11 cellular contexts compared by ENCODE assay signal in genomic region chr14:22168092-22168955, GRCh38.
A peak's percentile ranks its signal among the peaks of the same experiment; 100 is the strongest.
DNase-seq lines count a peak whose midpoint lies in the region; ATAC-seq, FAIRE-seq and TF ChIP-seq lines count a peak whose summit lies in the region.
"Had no signal": no experiment of that assay in that cellular context is flagged by ENCODE, and none has a peak within 500 bp of the region (broad histone marks: within the 10 kb centered on the region; RNA-seq: fewer than 3 reads in every experiment).

No MANE protein-coding gene starts in this region.

- peak overlapping the region; percentile 66 for H4K91ac ChIP-seq in IMR-90 (ENCODE audit: insufficient read depth, low read depth, low read length)

- peak overlapping the region; percentile 93 for H3K4ac ChIP-seq in IMR-90 (ENCODE audit: low read depth, low read length)

- peak; percentile 48 for FAIRE-seq in keratinocyte (lab: Jason Lieb, UNC)
- FAIRE-seq: D721Med had no signal

- TF ChIP-seq POLR2A in IMR-90 (IDR thresholded peaks at IDR 0.05; ENCODE audit: low read depth, low read length), result no peak

- peaks cover under 1% of the 10 kb centered on the region for H3K36me3 Mint-ChIP-seq in CD4-positive, alpha-beta T cell (ENCODE audit: low read depth)
- H3K36me3 Mint-ChIP-seq in activated T-helper 1 cell treated with anti-CD3 and anti-CD28 coated beads, Interleukin-12 subunit alpha, Interleukin-12 subunit beta, Interleukin-2, Interleukin-4 antibody, amounts not matched to agents 30 ng/mL and 10 ng/mL and 1 ng/mL, durations not matched to agents 14 hours and 24 hours and 36 hours (ENCODE audit: low read depth), result peaks cover 3% of the 10 kb centered on the region
- H3K36me3 Mint-ChIP-seq in stimulated activated naive B cell treated with anti-CD40 and anti-IgM and Interleukin-4, amounts not matched to agents 10 μg/mL and 1 μg/mL and 100 μg/mL, for 72 hours, result no peaks in the 10 kb centered on the region

- H3K9me1 ChIP-seq in IMR-90 (ENCODE audit: insufficient read depth, low read length), result peaks cover 3% of the 10 kb centered on the region; the same call in 1 of the 2 replicates
- no peaks in the 10 kb centered on the region for H3K9me1 ChIP-seq in keratinocyte (ENCODE audit: control insufficient read depth, extremely low read depth, insufficient read depth, low read length)

- H3K4me1 ChIP-seq in IMR-90 (ENCODE audit: control insufficient read depth, insufficient read depth, low read length), result peaks cover 3% of the 10 kb centered on the region; the same call in 1 of the 2 replicates
- peaks cover 5% of the 10 kb centered on the region for H3K4me1 ChIP-seq in keratinocyte (ENCODE audit: control insufficient read depth, extremely low read depth, insufficient read depth, low read length)

- H4K8ac ChIP-seq in IMR-90 (ENCODE audit: low read depth in 2 of 2, low read length in 2 of 2), result peak overlapping the region in 1 of 2 experiments; percentile 81; a peak in 1 of 4 replicates

- H4K20me1 ChIP-seq in IMR-90 (ENCODE audit: insufficient read depth, low read length) (no peaks in the 10 kb centered on the region), keratinocyte (ENCODE audit: control insufficient read depth, extremely low read depth, insufficient read depth, low read length) (no peaks in the 10 kb centered on the region)

- H3K56ac ChIP-seq in IMR-90 (ENCODE audit: extremely low read depth, insufficient read depth, low read length), result peak overlapping the region; percentile 29; the same call in 1 of the 2 replicates

- no TSS peak for BruUV-seq in IMR-90 (replicated peaks; lab: Mats Ljungman, UMichigan)

- peak overlapping the region; percentile 88 for H3K4me3 Mint-ChIP-seq in CD4-positive, alpha-beta T cell
- peak overlapping the region; percentile 81 for H3K4me3 Mint-ChIP-seq in activated T-helper 1 cell treated with anti-CD3 and anti-CD28 coated beads, Interleukin-12 subunit alpha, Interleukin-12 subunit beta, Interleukin-2, Interleukin-4 antibody, amounts not matched to agents 30 ng/mL and 10 ng/mL and 1 ng/mL, durations not matched to agents 14 hours and 24 hours and 36 hours
- no peak overlapping the region for H3K4me3 Mint-ChIP-seq in stimulated activated naive B cell treated with anti-CD40 and anti-IgM and Interleukin-4, amounts not matched to agents 10 μg/mL and 1 μg/mL and 100 μg/mL, for 72 hours

- no peak overlapping the region for H2BK5ac ChIP-seq in IMR-90 (ENCODE audit: low read depth, low read length, poor library complexity, severe bottlenecking)

- TF ChIP-seq RAD21 in IMR-90 (IDR thresholded peaks at IDR 0.05; ENCODE audit: low read length), result 0 out of 2 replicates have a peak, but pooled peaks have one; percentile 27

- peaks cover 2% of the 10 kb centered on the region for H3K4me1 Mint-ChIP-seq in CD4-positive, alpha-beta T cell (ENCODE audit: low read depth)
- peaks cover 3% of the 10 kb centered on the region for H3K4me1 Mint-ChIP-seq in activated T-helper 1 cell treated with anti-CD3 and anti-CD28 coated beads, Interleukin-12 subunit alpha, Interleukin-12 subunit beta, Interleukin-2, Interleukin-4 antibody, amounts not matched to agents 30 ng/mL and 10 ng/mL and 1 ng/mL, durations not matched to agents 14 hours and 24 hours and 36 hours (ENCODE audit: low read depth)
- H3K4me1 Mint-ChIP-seq in stimulated activated naive B cell treated with anti-CD40 and anti-IgM and Interleukin-4, amounts not matched to agents 10 μg/mL and 1 μg/mL and 100 μg/mL, for 72 hours, result no peaks in the 10 kb centered on the region

- peak overlapping the region; percentile 53; the same call in 1 of the 2 replicates for H3K9ac ChIP-seq in IMR-90 (ENCODE audit: low read depth, low read length)
- H3K9ac ChIP-seq in keratinocyte (ENCODE audit: control insufficient read depth, extremely low read depth, insufficient read depth, low read length), result no peak overlapping the region

- peak overlapping the region; percentile 93 for H2BK120ac ChIP-seq in IMR-90 (ENCODE audit: low read depth, low read length)

- TF ChIP-seq CTCF in CD4-positive, alpha-beta T cell (IDR thresholded peaks at IDR 0.05), result no peak
- TF ChIP-seq CTCF in IMR-90 (conservative IDR thresholded peaks at IDR 0.05; ENCODE audit: low read depth, low read length) (peak; percentile 32), keratinocyte (optimal IDR thresholded peaks at IDR 0.05 in 1 of 3, IDR thresholded peaks at IDR 0.05 in 1 of 3, conservative IDR thresholded peaks at IDR 0.05 in 1 of 3; ENCODE audit: extremely low read depth in 1 of 3, insufficient read depth in 2 of 3, low read length in 3 of 3) (no peak)

- H2AK5ac ChIP-seq in IMR-90 (ENCODE audit: low read depth, low read length), result peak overlapping the region; percentile 86

- no peaks in the 10 kb centered on the region for H3K27me3 Mint-ChIP-seq in CD4-positive, alpha-beta T cell
- H3K27me3 Mint-ChIP-seq in activated T-helper 1 cell treated with anti-CD3 and anti-CD28 coated beads, Interleukin-12 subunit alpha, Interleukin-12 subunit beta, Interleukin-2, Interleukin-4 antibody, amounts not matched to agents 30 ng/mL and 10 ng/mL and 1 ng/mL, durations not matched to agents 14 hours and 24 hours and 36 hours (ENCODE audit: insufficient read depth), result no peaks in the 10 kb centered on the region
- H3K27me3 Mint-ChIP-seq in stimulated activated naive B cell treated with anti-CD40 and anti-IgM and Interleukin-4, amounts not matched to agents 10 μg/mL and 1 μg/mL and 100 μg/mL, for 72 hours, result peaks cover 9 to 19% of the 10 kb centered on the region in 2 donors

- H2AFZ ChIP-seq in IMR-90 (replicated peaks; ENCODE audit: low read length, poor library complexity), result peak overlapping the region; percentile 78
- no peak overlapping the region for H2AFZ ChIP-seq in keratinocyte (ENCODE audit: control insufficient read depth, low read length)

- H3K14ac ChIP-seq in IMR-90 (replicated peaks; ENCODE audit: low read depth, low read length), result peak overlapping the region; percentile 96

- intact Hi-C loops in CD4-positive, alpha-beta T cell (cut with DNase I, micrococcal nuclease), result loop anchor here in 1 of 2 experiments (5.0 to 10.0 kb wide), 2 partner anchors 34 to 386 kb away; no protein-coding TSS in a partner anchor
- intact Hi-C loops in IMR-90 (cut with micrococcal nuclease), result no loop called here
- intact Hi-C loops in activated T-helper 1 cell treated with anti-CD3 and anti-CD28 coated beads, Interleukin-12 subunit alpha, Interleukin-12 subunit beta, Interleukin-2, Interleukin-4 antibody, amounts not matched to agents 30 ng/mL and 10 ng/mL and 1 ng/mL, durations not matched to agents 14 hours and 24 hours and 36 hours (cut with micrococcal nuclease), result loop anchor here (5.0 kb wide), 1 partner anchor 34 kb away; no protein-coding TSS in a partner anchor

- H3K36me3 ChIP-seq in IMR-90 (ENCODE audit: control insufficient read depth, insufficient read depth, low read length) (no peaks in the 10 kb centered on the region), keratinocyte (ENCODE audit: control insufficient read depth in 2 of 2, extremely low read depth in 1 of 2, insufficient read depth in 2 of 2, low read length in 2 of 2) (no peaks in the 10 kb centered on the region)

- CTCF ChIA-PET in CD4-positive, alpha-beta T cell (lab: Charles Lee), result no interaction called here
- CTCF ChIA-PET in IMR-90 (lab: Yijun Ruan, JAX), result interaction anchor here (1.0 to 1.6 kb wide), 4 partner anchors 14 to 213 kb away, joined by 3 to 4 read pairs (median 4); no protein-coding TSS in a partner anchor

- peak overlapping the region; percentile 89 for H2BK20ac ChIP-seq in IMR-90 (ENCODE audit: low read depth, low read length)

- 100% methylated on average over 2 of the region's 8 CpGs; no CpG with 5 or more reads in 1 of the 2 experiments for WGBS in IMR-90 (ENCODE audit: extremely low coverage in 2 of 2, insufficient read length in 1 of 2), 2 experiments

- in situ Hi-C loops in IMR-90 (cut with MboI; ENCODE audit: low sequenced_read_pairs), result loop anchor here (10.0 kb wide), 1 partner anchor 206 kb away; no protein-coding TSS in a partner anchor

- H2BK15ac ChIP-seq in IMR-90 (ENCODE audit: low read depth, low read length), result peak overlapping the region; percentile 79; the same call in 2 of the 3 replicates

- H3K23ac ChIP-seq in IMR-90 (ENCODE audit: low read depth, low read length), result peak overlapping the region; percentile 88

- no peak overlapping the region for H4K5ac ChIP-seq in IMR-90 (ENCODE audit: low read depth, low read length)

- H3K4me2 ChIP-seq in IMR-90 (ENCODE audit: low read depth, low read length) (no peak overlapping the region), keratinocyte (ENCODE audit: control insufficient read depth, extremely low read depth, insufficient read depth, low read depth, low read length) (no peak overlapping the region)

- POLR2A ChIA-PET in CD4-positive, alpha-beta T cell (lab: Charles Lee), result interaction anchor here (0.8 kb wide), 1 partner anchor 373 kb away, joined by 3 read pairs; no protein-coding TSS in a partner anchor
- POLR2A ChIA-PET in IMR-90 (lab: Charles Lee; ENCODE audit: unreplicated experiment), result no interaction called here

- dilution Hi-C loops in IMR-90 (cut with HindIII; ENCODE audit: low sequenced_read_pairs, unreplicated experiment) (no loop called here), keratinocyte (cut with MboI; ENCODE audit: extremely low pct_ligation_motif_present, low sequenced_read_pairs) (no loop called here)

- H3K9me3 ChIP-seq in CD4-positive, alpha-beta T cell (ENCODE audit: control insufficient read depth, low read length), result no peaks in the 10 kb centered on the region
- H3K9me3 ChIP-seq in IMR-90 (ENCODE audit: control insufficient read depth, insufficient read depth, low read length), result no peaks in the 10 kb centered on the region
- H3K9me3 ChIP-seq in keratinocyte (ENCODE audit: control insufficient read depth, low read depth, low read length), result no peaks in the 10 kb centered on the region

- no peaks in the 10 kb centered on the region for H3K27me3 ChIP-seq in CD4-positive, alpha-beta T cell (ENCODE audit: control insufficient read depth, insufficient read depth, low read length)
- H3K27me3 ChIP-seq in IMR-90 (ENCODE audit: control insufficient read depth, insufficient read depth, low read length), result no peaks in the 10 kb centered on the region; the same call in 1 of the 2 replicates
- H3K27me3 ChIP-seq in keratinocyte (ENCODE audit: control insufficient read depth, extremely low read depth, insufficient read depth, low read length), result no peaks in the 10 kb centered on the region

- no peaks in the 10 kb centered on the region for H3K79me1 ChIP-seq in IMR-90 (ENCODE audit: low read depth in 1 of 2, low read length in 2 of 2)

- no peak overlapping the region for H3K27ac ChIP-seq in CD4-positive, alpha-beta T cell (ENCODE audit: low read depth, low read length)
- H3K27ac ChIP-seq in IMR-90 (ENCODE audit: insufficient read depth, low read length) (peak overlapping the region; percentile 23; the same call in 1 of the 2 replicates), keratinocyte (ENCODE audit: control insufficient read depth, insufficient read depth, low read length) (no peak overlapping the region)

- no peak overlapping the region for H2AK9ac ChIP-seq in IMR-90 (replicated peaks; ENCODE audit: low read depth, low read length, poor library complexity)

- H3K27ac Mint-ChIP-seq in CD4-positive, alpha-beta T cell, result peak overlapping the region; percentile 87
- H3K27ac Mint-ChIP-seq in activated T-helper 1 cell treated with anti-CD3 and anti-CD28 coated beads, Interleukin-12 subunit alpha, Interleukin-12 subunit beta, Interleukin-2, Interleukin-4 antibody, amounts not matched to agents 30 ng/mL and 10 ng/mL and 1 ng/mL, durations not matched to agents 14 hours and 24 hours and 36 hours, result peak overlapping the region; percentile 65
- H3K27ac Mint-ChIP-seq in stimulated activated naive B cell treated with anti-CD40 and anti-IgM and Interleukin-4, amounts not matched to agents 10 μg/mL and 1 μg/mL and 100 μg/mL, for 72 hours, result no peak overlapping the region

- no peak for DNase-seq in CD4-positive, alpha-beta T cell
- DNase-seq in IMR-90 (peak; percentile 63), keratinocyte (ENCODE audit: low read depth, low spot score) (no peak), superior temporal gyrus (ENCODE audit: extremely low spot score) (no peak), SHP77 (lab: John Stamatoyannopoulos, UW) (no peak)
- DNase-seq in activated T-helper 1 cell treated with anti-CD3 and anti-CD28 coated beads, Interleukin-12 subunit alpha, Interleukin-12 subunit beta, Interleukin-2, Interleukin-4 antibody, amounts not matched to agents 30 ng/mL and 10 ng/mL and 1 ng/mL, durations not matched to agents 14 hours and 24 hours and 36 hours (ENCODE audit: low spot score), result no peak
- no peak for DNase-seq in stimulated activated naive B cell treated with anti-CD40 and anti-IgM and Interleukin-4, amounts not matched to agents 10 μg/mL and 1 μg/mL and 100 μg/mL, for 72 hours
- DNase-seq: left cardiac atrium, NCI-H2029 had no signal

- peak overlapping the region; percentile 73; the same call in 1 of the 2 replicates for H3K18ac ChIP-seq in IMR-90 (ENCODE audit: low read depth, low read length)

- no peak overlapping the region for H3K4me3 ChIP-seq in IMR-90 (ENCODE audit: insufficient read depth, low read depth, low read length)
- H3K4me3 ChIP-seq in keratinocyte (ENCODE audit: control insufficient read depth in 2 of 3, extremely low read depth in 1 of 3, insufficient read depth in 2 of 3, low read depth in 1 of 3, low read length in 3 of 3), result no peak overlapping the region

- no peaks in the 10 kb centered on the region for H3K79me2 ChIP-seq in keratinocyte (ENCODE audit: control insufficient read depth, insufficient read depth, low read length)

- peak; percentile 71 for ATAC-seq in CD4-positive, alpha-beta T cell (ENCODE audit: poor library complexity)
- ATAC-seq in IMR-90 (ENCODE audit: low read depth) (peak; percentile 48; the same call in 1 of the 2 replicates), HG02973 (IDR thresholded peaks at IDR 0.05; ENCODE audit: unreplicated experiment) (no peak)
- ATAC-seq in stimulated activated naive B cell treated with anti-CD40 and anti-IgM and Interleukin-4, amounts not matched to agents 10 μg/mL and 1 μg/mL and 100 μg/mL, for 72 hours (replicated peaks), result no peak
- ATAC-seq: left cardiac atrium had no signal

- H3K9me3 Mint-ChIP-seq in CD4-positive, alpha-beta T cell, result no peaks in the 10 kb centered on the region
- no peaks in the 10 kb centered on the region for H3K9me3 Mint-ChIP-seq in activated T-helper 1 cell treated with anti-CD3 and anti-CD28 coated beads, Interleukin-12 subunit alpha, Interleukin-12 subunit beta, Interleukin-2, Interleukin-4 antibody, amounts not matched to agents 30 ng/mL and 10 ng/mL and 1 ng/mL, durations not matched to agents 14 hours and 24 hours and 36 hours
- no peaks in the 10 kb centered on the region for H3K9me3 Mint-ChIP-seq in stimulated activated naive B cell treated with anti-CD40 and anti-IgM and Interleukin-4, amounts not matched to agents 10 μg/mL and 1 μg/mL and 100 μg/mL, for 72 hours

Comparison
In these comparisons a context has a peak if more than half of its experiments do, and no peak if none do; other contexts are left out.
1. ATAC-seq: peak in CD4-positive, alpha-beta T cell (single experiment) and IMR-90 (single experiment); none in HG02973 (single experiment) and stimulated activated naive B cell treated with anti-CD40 and anti-IgM and Interleukin-4, amounts not matched to agents 10 μg/mL and 1 μg/mL and 100 μg/mL, for 72 hours (0 of 2).
2. H3K4me3 Mint-ChIP-seq: peak in CD4-positive, alpha-beta T cell (single experiment) and activated T-helper 1 cell treated with anti-CD3 and anti-CD28 coated beads, Interleukin-12 subunit alpha, Interleukin-12 subunit beta, Interleukin-2, Interleukin-4 antibody, amounts not matched to agents 30 ng/mL and 10 ng/mL and 1 ng/mL, durations not matched to agents 14 hours and 24 hours and 36 hours (single experiment); none in stimulated activated naive B cell treated with anti-CD40 and anti-IgM and Interleukin-4, amounts not matched to agents 10 μg/mL and 1 μg/mL and 100 μg/mL, for 72 hours (0 of 2).